ENCODE assay signal across 7 cellular contexts in the genomic region with DNA sequence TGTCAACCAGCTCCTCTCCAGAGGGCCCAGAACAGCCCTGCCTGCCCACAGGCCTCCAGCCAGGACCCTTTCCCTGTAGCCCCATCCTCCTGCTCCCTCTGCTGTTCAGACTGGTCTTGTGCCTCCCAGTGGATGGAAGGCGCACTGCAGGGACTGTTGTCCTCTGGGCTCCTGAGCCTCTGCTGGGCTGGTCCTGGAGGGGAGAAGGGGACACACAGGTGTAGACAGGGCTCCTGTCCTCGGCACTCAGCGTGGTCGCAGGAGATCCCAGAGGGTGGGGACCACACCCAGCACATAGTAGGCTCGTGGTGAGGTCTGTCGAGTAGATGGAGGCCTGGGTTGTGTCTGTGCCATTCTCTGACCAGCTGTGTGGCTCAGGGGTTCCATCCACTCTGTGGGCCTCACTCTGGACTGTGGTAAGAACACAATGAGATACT. TPM values are rescaled to one million over a fixed set of nuclear protein-coding genes. Genes with fewer than 3 reads are reported as not detected.
DNase-seq lines count a peak whose midpoint lies in the region; ATAC-seq and TF ChIP-seq lines count a peak whose summit lies in the region.

No MANE protein-coding gene starts in this region.

- H3K9me2 ChIP-seq in MM.1S (replicated peaks; ENCODE audit: insufficient read depth, low read length): no peaks in the 10 kb centered on the region

- WGBS in upper lobe of left lung, 2 donors: 89 to 100% methylated on average over 1 to 6 of the region's 6 CpGs

- H4K20me1 ChIP-seq in MM.1S (ENCODE audit: insufficient read depth, low read length): peaks cover 17% of the 10 kb centered on the region

- H3K27me3 Mint-ChIP-seq in activated CD8-positive, alpha-beta T cell treated with anti-CD3 and anti-CD28 coated beads for 36 hours: no peaks in the 10 kb centered on the region
- peaks cover 0 to 3% (median 0%) of the 10 kb centered on the region in 5 donors for H3K27me3 Mint-ChIP-seq in naive thymus-derived CD4-positive, alpha-beta T cell

- H3K27ac ChIP-seq in MM.1S (ENCODE audit: low read length) (no peak overlapping the region), upper lobe of left lung (peak overlapping the region; percentile 57 to 72 (median 72))
- no peak overlapping the region for H3K27ac ChIP-seq in naive thymus-derived CD4-positive, alpha-beta T cell (ENCODE audit: low read depth, low read length)

- TF ChIP-seq EP300 in upper lobe of left lung (IDR thresholded peaks at IDR 0.05): no peak

- peaks cover 49% of the 10 kb centered on the region for H3K4me1 Mint-ChIP-seq in activated CD8-positive, alpha-beta T cell treated with anti-CD3 and anti-CD28 coated beads for 36 hours (ENCODE audit: low read depth)
- peaks cover 49 to 81% (median 75%) of the 10 kb centered on the region in 7 donors for H3K4me1 Mint-ChIP-seq in naive thymus-derived CD4-positive, alpha-beta T cell

- H3K4me2 ChIP-seq in MM.1S (ENCODE audit: low read depth, low read length): peak overlapping the region; percentile 74; the same call in 1 of the 2 replicates

- H2AFZ ChIP-seq in MM.1S (ENCODE audit: low read length): no peak overlapping the region

- H3F3A ChIP-seq in MM.1S (ENCODE audit: insufficient read depth, low read length): peaks cover 20% of the 10 kb centered on the region

- CTCF ChIA-PET in activated CD8-positive, alpha-beta T cell treated with anti-CD3 and anti-CD28 coated beads for 36 hours (lab: Charles Lee): interaction anchor here (1.0 to 2.2 kb wide), 9 partner anchors 11 to 68 kb away, joined by 3 to 13 read pairs (median 5); a partner anchor contains a TSS
- CTCF ChIA-PET in naive thymus-derived CD4-positive, alpha-beta T cell (lab: Charles Lee): interaction anchor here (0.7 to 1.5 kb wide), 8 partner anchors 10 to 60 kb away, joined by 3 to 7 read pairs (median 4); no protein-coding TSS in a partner anchor

- H3K4me3 ChIP-seq in MM.1S (ENCODE audit: low read length): no peak overlapping the region
- H3K4me3 ChIP-seq in epithelial cell of esophagus (ENCODE audit: low read length): no peak overlapping the region
- H3K4me3 ChIP-seq in naive thymus-derived CD4-positive, alpha-beta T cell (ENCODE audit: low read length): peak overlapping the region; percentile 42
- H3K4me3 ChIP-seq in upper lobe of left lung: peak overlapping the region in 2 of 4 donors; percentile 49 to 51

- no peak overlapping the region for H3K27ac Mint-ChIP-seq in activated CD8-positive, alpha-beta T cell treated with anti-CD3 and anti-CD28 coated beads for 36 hours
- H3K27ac Mint-ChIP-seq in naive thymus-derived CD4-positive, alpha-beta T cell: peak overlapping the region; percentile 48 to 83 (median 72)

- H3K9me3 ChIP-seq in MM.1S (replicated peaks; ENCODE audit: insufficient read depth, low read length): no peaks in the 10 kb centered on the region
- H3K9me3 ChIP-seq in naive thymus-derived CD4-positive, alpha-beta T cell (ENCODE audit: control insufficient read depth in 2 of 3, low read length in 3 of 3): no peaks in the 10 kb centered on the region
- H3K9me3 ChIP-seq in upper lobe of left lung: no peaks in the 10 kb centered on the region

- no peak for TF ChIP-seq POLR2A in upper lobe of left lung (IDR thresholded peaks at IDR 0.05)

- H3K36me3 Mint-ChIP-seq in activated CD8-positive, alpha-beta T cell treated with anti-CD3 and anti-CD28 coated beads for 36 hours (ENCODE audit: low read depth): peaks cover 14% of the 10 kb centered on the region
- H3K36me3 Mint-ChIP-seq in naive thymus-derived CD4-positive, alpha-beta T cell: peaks cover 0 to 10% (median 4%) of the 10 kb centered on the region in 5 donors

- TF ChIP-seq CTCF in GM10266 (IDR thresholded peaks at IDR 0.05; ENCODE audit: control insufficient read depth, insufficient read depth, low read depth, missing control alignments): peak; percentile 64
- TF ChIP-seq CTCF in MM.1S (IDR thresholded peaks at IDR 0.05; ENCODE audit: low read length): peak; percentile 78
- TF ChIP-seq CTCF in activated CD8-positive, alpha-beta T cell treated with anti-CD3 and anti-CD28 coated beads for 36 hours (IDR thresholded peaks at IDR 0.05): peak; percentile 82
- peak; percentile 73 for TF ChIP-seq CTCF in epithelial cell of esophagus (IDR thresholded peaks at IDR 0.05; ENCODE audit: insufficient read depth, low read depth, low read length, missing control alignments)
- TF ChIP-seq CTCF in upper lobe of left lung (IDR thresholded peaks at IDR 0.05): peak; percentile 63 to 84 (median 72)

- H3K36me3 ChIP-seq in MM.1S (replicated peaks; ENCODE audit: insufficient read depth, low read length) (no peaks in the 10 kb centered on the region), upper lobe of left lung (no peaks in the 10 kb centered on the region)
- peaks cover 0 to 5% (median 0%) of the 10 kb centered on the region in 3 experiments for H3K36me3 ChIP-seq in naive thymus-derived CD4-positive, alpha-beta T cell (ENCODE audit: control insufficient read depth in 2 of 3, insufficient read depth in 3 of 3, low read length in 3 of 3)

- no peaks in the 10 kb centered on the region for H3K9me3 Mint-ChIP-seq in activated CD8-positive, alpha-beta T cell treated with anti-CD3 and anti-CD28 coated beads for 36 hours
- H3K9me3 Mint-ChIP-seq in naive thymus-derived CD4-positive, alpha-beta T cell: no peaks in the 10 kb centered on the region

- peak; percentile 80 for DNase-seq in GM10266 (ENCODE audit: extremely low spot score)
- DNase-seq in MM.1S: no peak
- peak; percentile 73 for DNase-seq in activated CD8-positive, alpha-beta T cell treated with anti-CD3 and anti-CD28 coated beads for 36 hours
- peak; percentile 66 for DNase-seq in epithelial cell of esophagus (ENCODE audit: low read depth)
- DNase-seq in naive thymus-derived CD4-positive, alpha-beta T cell: peak in 8 of 9 donors; percentile 26 to 60 (median 42)
- no peak for DNase-seq in upper lobe of left lung
- no peak for DNase-seq in inferior parietal cortex (ENCODE audit: extremely low spot score)

- POLR2A ChIA-PET in activated CD8-positive, alpha-beta T cell treated with anti-CD3 and anti-CD28 coated beads for 36 hours (lab: Charles Lee): interaction anchor here (0.6 to 3.7 kb wide), 4 partner anchors 11 to 99 kb away, joined by 3 to 25 read pairs (median 3); a partner anchor contains a TSS
- POLR2A ChIA-PET in naive thymus-derived CD4-positive, alpha-beta T cell (lab: Charles Lee): no interaction called here

- intact Hi-C loops in activated CD8-positive, alpha-beta T cell treated with anti-CD3 and anti-CD28 coated beads for 36 hours (cut with micrococcal nuclease): no loop called here
- intact Hi-C loops in naive thymus-derived CD4-positive, alpha-beta T cell (cut with micrococcal nuclease): loop anchor here (1.0 to 5.0 kb wide), 5 partner anchors 11 to 205 kb away; a partner anchor contains a TSS

- no peak overlapping the region for H3K9ac ChIP-seq in MM.1S (ENCODE audit: low read length)

- H3K4me1 ChIP-seq in MM.1S (ENCODE audit: low read length): peaks cover 25% of the 10 kb centered on the region
- peaks cover 20 to 34% of the 10 kb centered on the region in 2 donors for H3K4me1 ChIP-seq in naive thymus-derived CD4-positive, alpha-beta T cell (ENCODE audit: control insufficient read depth in 2 of 2, insufficient read depth in 2 of 2, low read length in 2 of 2)
- H3K4me1 ChIP-seq in upper lobe of left lung: peaks cover 40 to 82% (median 58%) of the 10 kb centered on the region in 4 donors

- H3K27me3 ChIP-seq in MM.1S (replicated peaks; ENCODE audit: insufficient read depth, low read length) (no peaks in the 10 kb centered on the region), upper lobe of left lung (no peaks in the 10 kb centered on the region)
- no peaks in the 10 kb centered on the region for H3K27me3 ChIP-seq in naive thymus-derived CD4-positive, alpha-beta T cell (ENCODE audit: control insufficient read depth in 2 of 2, insufficient read depth in 2 of 2, low read length in 2 of 2)

- H3K79me2 ChIP-seq in MM.1S (ENCODE audit: low read length): peaks cover 82% of the 10 kb centered on the region

- ATAC-seq in activated CD8-positive, alpha-beta T cell treated with anti-CD3 and anti-CD28 coated beads for 36 hours: peak; percentile 71
- ATAC-seq in naive thymus-derived CD4-positive, alpha-beta T cell: peak; percentile 64
- peak; percentile 60 to 61 for ATAC-seq in upper lobe of left lung (ENCODE audit: low FRiP score in 2 of 2)

- peak overlapping the region; percentile 34 for H3K4me3 Mint-ChIP-seq in activated CD8-positive, alpha-beta T cell treated with anti-CD3 and anti-CD28 coated beads for 36 hours
- H3K4me3 Mint-ChIP-seq in naive thymus-derived CD4-positive, alpha-beta T cell: peak overlapping the region; percentile 71 to 94 (median 82)

RNA-seq across cellular contexts. Expression of a gene that starts 11.5 kb away (rescaled TPM):
- 10 to 100 TPM; 36.6 to 38.0 TPM for total RNA-seq in activated CD8-positive, alpha-beta T cell treated with anti-CD3 and anti-CD28 coated beads for 36 hours
- total RNA-seq in naive thymus-derived CD4-positive, alpha-beta T cell: 10 to 100 TPM; 35.6 to 65.7 (median 47.7) TPM
- polyA plus RNA-seq in naive thymus-derived CD4-positive, alpha-beta T cell: 1 to 10 TPM; 1.7 to 7.3 TPM
- 100 to 1,000 TPM in 5 of 6 donors, 10 to 100 TPM in 1; 95.6 to 179 (median 137) TPM for total RNA-seq in upper lobe of left lung

RNA-seq across cellular contexts. Expression of a gene that starts 52.5 kb away (rescaled TPM):
- 10 to 100 TPM; 33.8 to 34.3 TPM for total RNA-seq in activated CD8-positive, alpha-beta T cell treated with anti-CD3 and anti-CD28 coated beads for 36 hours
- total RNA-seq in naive thymus-derived CD4-positive, alpha-beta T cell: 10 to 100 TPM; 16.9 to 78.8 (median 22.0) TPM
- polyA plus RNA-seq in naive thymus-derived CD4-positive, alpha-beta T cell: 10 to 100 TPM in 1 of 2 donors, 1 to 10 TPM in 1; 9.6 to 21.7 TPM
- 10 to 100 TPM in 5 of 6 donors, 1 to 10 TPM in 1; 9.2 to 23.5 (median 13.7) TPM for total RNA-seq in upper lobe of left lung

Comparison
In these comparisons a context has a peak if more than half of its experiments do, and no peak if none do; other contexts are left out.
1. DNase-seq: peak in GM10266 (single experiment), activated CD8-positive, alpha-beta T cell treated with anti-CD3 and anti-CD28 coated beads for 36 hours (single experiment), epithelial cell of esophagus (single experiment) and naive thymus-derived CD4-positive, alpha-beta T cell (8 of 9); none in MM.1S (single experiment), upper lobe of left lung (0 of 2) and inferior parietal cortex (single experiment).
2. H3K27ac ChIP-seq: peak in upper lobe of left lung (4 of 4); none in MM.1S (single experiment) and naive thymus-derived CD4-positive, alpha-beta T cell (single experiment).
3. Peak in every context shown above with its lines, with median percentiles within 50 percentile points of each other: CTCF ChIP-seq and ATAC-seq.